ENCODE assay signal across 10 cellular contexts in genomic region chr14:64569108-64570045, GRCh38. TPM values are rescaled to one million over a fixed set of nuclear protein-coding genes. Genes with fewer than 3 reads are reported as not detected.
DNase-seq lines count a peak whose midpoint lies in the region; ATAC-seq and TF ChIP-seq lines count a peak whose summit lies in the region.
"Had no signal": no experiment of that assay in that cellular context is flagged by ENCODE, and none has a peak within 500 bp of the region (broad histone marks: within the 10 kb centered on the region; RNA-seq: fewer than 3 reads in every experiment).

No MANE protein-coding gene starts in this region.

- no peak overlapping the region for H3K27ac ChIP-seq in liver (ENCODE audit: low read depth in 1 of 2, low read length in 2 of 2)
- H3K27ac ChIP-seq in suprapubic skin: peak overlapping the region; percentile 43

- DNase-seq in MG63 (peak; percentile 61), dedifferentiated amniotic fluid mesenchymal stem cell (ENCODE audit: extremely low spot score) (peak; percentile 81), suprapubic skin (ENCODE audit: low spot score in 2 of 2) (peak in 1 of 2 donors; percentile 73), NCI-H128 (lab: John Stamatoyannopoulos, UW; ENCODE audit: unreplicated experiment) (no peak), D341Med (ENCODE audit: low spot score) (no peak)
- DNase-seq: Karpas-422 had no signal

- TF ChIP-seq RAD21 in liver (IDR thresholded peaks at IDR 0.05): no peak

- H3K4me1 ChIP-seq in liver (ENCODE audit: control insufficient read depth in 4 of 4, insufficient read depth in 4 of 4, low read length in 3 of 4): no peaks in the 10 kb centered on the region
- peaks cover 51% of the 10 kb centered on the region for H3K4me1 ChIP-seq in suprapubic skin

- no peaks in the 10 kb centered on the region for H3K27me3 ChIP-seq in MG63
- no peaks in the 10 kb centered on the region for H3K27me3 ChIP-seq in liver (ENCODE audit: control insufficient read depth in 4 of 4, insufficient read depth in 4 of 4, low read length in 3 of 4)
- H3K27me3 ChIP-seq in suprapubic skin: no peaks in the 10 kb centered on the region

- TF ChIP-seq CTCF in liver (IDR thresholded peaks at IDR 0.05; ENCODE audit: low read depth, low read length, missing input control): no peak
- no peak for TF ChIP-seq CTCF in suprapubic skin (IDR thresholded peaks at IDR 0.05)

- no peak for TF ChIP-seq POLR2A in suprapubic skin (IDR thresholded peaks at IDR 0.05)

- no peak for TF ChIP-seq EP300 in suprapubic skin (IDR thresholded peaks at IDR 0.05)

- no peaks in the 10 kb centered on the region for H3K9me3 ChIP-seq in MG63
- H3K9me3 ChIP-seq in liver (ENCODE audit: control insufficient read depth in 4 of 4, low read length in 3 of 4): no peaks in the 10 kb centered on the region
- no peaks in the 10 kb centered on the region for H3K9me3 ChIP-seq in suprapubic skin

- H3K9ac ChIP-seq in liver (ENCODE audit: low read depth in 1 of 2, low read length in 2 of 2): no peak overlapping the region

- WGBS in liver: 82% methylated on average over 11 of the region's 11 CpGs
- 33% methylated on average over 11 of the region's 11 CpGs for WGBS in suprapubic skin

- H3K36me3 ChIP-seq in MG63 (no peaks in the 10 kb centered on the region), liver (ENCODE audit: control insufficient read depth in 4 of 4, insufficient read depth in 3 of 4, low read depth in 1 of 4, low read length in 3 of 4) (no peaks in the 10 kb centered on the region), suprapubic skin (no peaks in the 10 kb centered on the region)

- ATAC-seq in GM19351 (IDR thresholded peaks at IDR 0.05; ENCODE audit: unreplicated experiment): no peak
- ATAC-seq in HG03354 (IDR thresholded peaks at IDR 0.05; ENCODE audit: poor library complexity, severe bottlenecking, unreplicated experiment): no peak

- no peak overlapping the region for H3K4me3 ChIP-seq in MG63
- H3K4me3 ChIP-seq in liver (ENCODE audit: low read depth in 1 of 3, low read length in 3 of 3): no peak overlapping the region
- no peak overlapping the region for H3K4me3 ChIP-seq in suprapubic skin

TF ChIP-seq in liver, 16 proteins besides CTCF, POLR2A, EP300 and RAD21:
- no peak for TF ChIP-seq ZBTB33 (IDR thresholded peaks at IDR 0.05)
- peak in 1 of 2 donors; percentile 20 for TF ChIP-seq RXRA (IDR thresholded peaks at IDR 0.05)
- peak; percentile 69 for TF ChIP-seq NR2F2 (IDR thresholded peaks at IDR 0.05)
- no peak for TF ChIP-seq EGR1 (IDR thresholded peaks at IDR 0.05; ENCODE audit: low read depth in 2 of 2)
- TF ChIP-seq SP1 (IDR thresholded peaks at IDR 0.05): peak; percentile 31
- no peak for TF ChIP-seq HNF4G (IDR thresholded peaks at IDR 0.05)

RNA-seq across cellular contexts. Expression of gene PPP1R36, which starts 19.6 kb away (rescaled TPM):
- total RNA-seq in MG63 (2014; rRNA removed; shearing (Covaris generic); ENCODE audit: low replicate concordance): not detected in 2 replicates
- under 1 TPM; 0.08 to 0.09 TPM for total RNA-seq in liver
- polyA plus RNA-seq in liver: under 1 TPM in 1 of 2 donors, not detected in 1; 0.08 TPM
- total RNA-seq in suprapubic skin: 1 to 10 TPM in 2 of 4 donors, under 1 TPM in 1, not detected in 1; 0.72 to 2.7 (median 1.5) TPM
- polyA plus RNA-seq: neural cell had no signal

RNA-seq across cellular contexts. Expression of gene HSPA2, which starts 28.8 kb away (rescaled TPM):
- total RNA-seq in MG63 (2014; rRNA removed; shearing (Covaris generic); ENCODE audit: low replicate concordance): 5.2 and 7.1 TPM in 2 replicates
- total RNA-seq in liver (1 to 10 TPM; 3.4 to 5.6 TPM), suprapubic skin (10 to 100 TPM; 70.8 to 98.0 (median 91.6) TPM)
- 1 to 10 TPM; 1.2 to 4.8 TPM for polyA plus RNA-seq in liver

Comparison
In these comparisons a context has a peak if more than half of its experiments do, and no peak if none do; other contexts are left out.
1. DNase-seq: peak in MG63 (single experiment) and dedifferentiated amniotic fluid mesenchymal stem cell (single experiment); none in NCI-H128 (single experiment) and D341Med (single experiment).